8 cellular contexts compared by ENCODE assay signal in genomic region chr2:132557694-132558093, GRCh38.
"Had no signal": no experiment of that assay in that cellular context is flagged by ENCODE, and none has a peak within 500 bp of the region (broad histone marks: within the 10 kb centered on the region; RNA-seq: fewer than 3 reads in every experiment).

No MANE protein-coding gene starts in this region.

- ATAC-seq: GM12878 had no signal

- H3K4me3 ChIP-seq: GM12878 had no signal

- FAIRE-seq: G401.6, GM12878, GM12891, GM12892, GM18507, GM19239 had no signal

- DNase-seq: GDM1, GF-D8 had no signal
